ENCODE assay signal across 9 cellular contexts in genomic region chr10:26739087-26739631, GRCh38. TPM values are rescaled to one million over a fixed set of nuclear protein-coding genes. Genes with fewer than 3 reads are reported as not detected.
DNase-seq lines count a peak whose midpoint lies in the region; ATAC-seq and TF ChIP-seq lines count a peak whose summit lies in the region.
"Had no signal": no experiment of that assay in that cellular context is flagged by ENCODE, and none has a peak within 500 bp of the region (broad histone marks: within the 10 kb centered on the region; RNA-seq: fewer than 3 reads in every experiment).

No MANE protein-coding gene starts in this region.

- H3K4me3 Mint-ChIP-seq in T-helper 1 cell treated with Interleukin-12 subunit alpha and Interleukin-12 subunit beta and Interleukin-4 antibody, amounts not matched to agents 30 μg/mL and 1 μg/mL, for 36 hours: peak overlapping the region; percentile 66
- H3K4me3 Mint-ChIP-seq in stimulated activated naive CD8-positive, alpha-beta T cell treated with anti-CD3 and anti-CD28 coated beads, Interleukin-15, Interleukin-2, amounts not matched to agents 100 ng/mL and 50 ng/mL, for 24 hours: no peak overlapping the region

- H3K4me1 Mint-ChIP-seq in T-helper 1 cell treated with Interleukin-12 subunit alpha and Interleukin-12 subunit beta and Interleukin-4 antibody, amounts not matched to agents 30 μg/mL and 1 μg/mL, for 36 hours (ENCODE audit: low read depth): peaks cover 60% of the 10 kb centered on the region
- H3K4me1 Mint-ChIP-seq in stimulated activated naive CD8-positive, alpha-beta T cell treated with anti-CD3 and anti-CD28 coated beads, Interleukin-15, Interleukin-2, amounts not matched to agents 100 ng/mL and 50 ng/mL, for 24 hours (ENCODE audit: low read depth): peaks cover 46% of the 10 kb centered on the region

- H3K9me3 Mint-ChIP-seq in T-helper 1 cell treated with Interleukin-12 subunit alpha and Interleukin-12 subunit beta and Interleukin-4 antibody, amounts not matched to agents 30 μg/mL and 1 μg/mL, for 36 hours: peaks cover 3% of the 10 kb centered on the region
- H3K9me3 Mint-ChIP-seq in stimulated activated naive CD8-positive, alpha-beta T cell treated with anti-CD3 and anti-CD28 coated beads, Interleukin-15, Interleukin-2, amounts not matched to agents 100 ng/mL and 50 ng/mL, for 24 hours: no peaks in the 10 kb centered on the region

- H3K36me3 Mint-ChIP-seq in T-helper 1 cell treated with Interleukin-12 subunit alpha and Interleukin-12 subunit beta and Interleukin-4 antibody, amounts not matched to agents 30 μg/mL and 1 μg/mL, for 36 hours (ENCODE audit: low read depth): peaks cover 60% of the 10 kb centered on the region
- H3K36me3 Mint-ChIP-seq in stimulated activated naive CD8-positive, alpha-beta T cell treated with anti-CD3 and anti-CD28 coated beads, Interleukin-15, Interleukin-2, amounts not matched to agents 100 ng/mL and 50 ng/mL, for 24 hours (ENCODE audit: low read depth): peaks cover 88% of the 10 kb centered on the region

- H3K27ac Mint-ChIP-seq in T-helper 1 cell treated with Interleukin-12 subunit alpha and Interleukin-12 subunit beta and Interleukin-4 antibody, amounts not matched to agents 30 μg/mL and 1 μg/mL, for 36 hours: peak overlapping the region; percentile 94
- peak overlapping the region; percentile 65 for H3K27ac Mint-ChIP-seq in stimulated activated naive CD8-positive, alpha-beta T cell treated with anti-CD3 and anti-CD28 coated beads, Interleukin-15, Interleukin-2, amounts not matched to agents 100 ng/mL and 50 ng/mL, for 24 hours

- CTCF ChIA-PET in HEK293T (lab: Yijun Ruan, JAX): no interaction called here

- ATAC-seq in HG02852 (IDR thresholded peaks at IDR 0.05; ENCODE audit: unreplicated experiment): peak; percentile 28

- POLR2A ChIA-PET in HEK293T (lab: Yijun Ruan, JAX): no interaction called here

- DNase-seq in stimulated activated CD4-positive, alpha-beta T cell treated with anti-CD3 and anti-CD28 coated beads, Interleukin-15, amount 100 ng/mL, for 48 hours (ENCODE audit: low read depth in 2 of 2): peak; percentile 18 to 22
- no peak for DNase-seq in stimulated activated CD4-positive, alpha-beta T cell treated with anti-CD3 and anti-CD28 coated beads, Interleukin-4, amount 100 ng/mL, for 1 hour
- DNase-seq in ureter (ENCODE audit: low spot score) (no peak), SW480 (ENCODE audit: low spot score) (no peak), HEK293T (ENCODE audit: extremely low spot score) (no peak)
- DNase-seq: COR-L47 had no signal

- no peaks in the 10 kb centered on the region for H3K27me3 Mint-ChIP-seq in T-helper 1 cell treated with Interleukin-12 subunit alpha and Interleukin-12 subunit beta and Interleukin-4 antibody, amounts not matched to agents 30 μg/mL and 1 μg/mL, for 36 hours (ENCODE audit: low read depth)
- no peaks in the 10 kb centered on the region for H3K27me3 Mint-ChIP-seq in stimulated activated naive CD8-positive, alpha-beta T cell treated with anti-CD3 and anti-CD28 coated beads, Interleukin-15, Interleukin-2, amounts not matched to agents 100 ng/mL and 50 ng/mL, for 24 hours

TF ChIP-seq in HEK293T, 16 proteins besides CTCF, POLR2A, EP300 and RAD21:
- no peak for TF ChIP-seq ARNT (IDR thresholded peaks at IDR 0.05)
- TF ChIP-seq BHLHE40 (IDR thresholded peaks at IDR 0.05; ENCODE audit: borderline replicate concordance): no peak
- no peak for TF ChIP-seq ELF4 (IDR thresholded peaks at IDR 0.05)
- no peak for TF ChIP-seq NFRKB (IDR thresholded peaks at IDR 0.05)
- TF ChIP-seq CTBP1 (IDR thresholded peaks at IDR 0.05; ENCODE audit: borderline replicate concordance): no peak
TF ChIP-seq in HEK293T: peak in this region for 0.

RNA-seq across cellular contexts. Expression of gene PDSS1, which starts 41.7 kb away (rescaled TPM):
- 8.8 TPM for total RNA-seq in ureter

Comparison
In these comparisons a context has a peak if more than half of its experiments do, and no peak if none do; other contexts are left out.
1. DNase-seq: peak in stimulated activated CD4-positive, alpha-beta T cell treated with anti-CD3 and anti-CD28 coated beads, Interleukin-15, amount 100 ng/mL, for 48 hours (2 of 2); none in stimulated activated CD4-positive, alpha-beta T cell treated with anti-CD3 and anti-CD28 coated beads, Interleukin-4, amount 100 ng/mL, for 1 hour (single experiment), ureter (single experiment), SW480 (single experiment) and HEK293T (single experiment).